9 cellular contexts compared by ENCODE assay signal in the genomic region with DNA sequence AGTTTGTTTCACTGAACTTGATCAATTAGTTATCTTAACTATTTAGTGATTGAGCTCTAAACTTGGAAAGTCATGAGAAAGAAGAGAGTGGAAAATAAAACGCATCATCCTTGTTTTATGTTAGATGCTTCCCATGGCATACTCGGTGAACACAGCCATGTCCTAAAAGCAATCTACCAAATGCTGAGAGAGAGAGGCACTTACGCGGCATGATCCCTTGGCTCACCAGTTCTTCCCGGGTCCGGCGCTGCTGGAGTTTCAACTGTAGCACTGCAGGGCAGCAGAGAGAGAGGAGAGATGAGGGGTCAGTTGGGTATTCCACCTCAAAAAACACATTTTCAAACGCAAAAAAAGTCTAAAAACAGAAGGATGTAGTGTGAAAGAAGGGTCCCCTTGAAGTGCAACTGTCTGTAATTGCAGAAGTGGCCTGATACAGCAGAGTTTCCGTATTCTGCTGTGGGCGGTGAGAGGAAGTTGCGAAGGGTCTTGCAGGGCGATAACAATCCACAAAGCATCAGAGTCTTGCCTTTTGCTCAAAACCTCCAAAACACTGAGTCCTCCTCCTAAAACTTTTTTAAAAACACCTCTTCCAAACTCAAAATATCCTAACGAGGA.
DNase-seq lines count a peak whose midpoint lies in the region; ATAC-seq and TF ChIP-seq lines count a peak whose summit lies in the region.
"Had no signal": no experiment of that assay in that cellular context is flagged by ENCODE, and none has a peak within 500 bp of the region (broad histone marks: within the 10 kb centered on the region; RNA-seq: fewer than 3 reads in every experiment).

No MANE protein-coding gene starts in this region.

- no peaks in the 10 kb centered on the region for H3K27me3 ChIP-seq in prostate gland (replicated peaks; ENCODE audit: insufficient read depth)
- H3K27me3 ChIP-seq: body of pancreas had no signal

- WGBS in prostate gland: 83% methylated on average over 13 of the region's 13 CpGs

- H3K9me3 Mint-ChIP-seq in mesothelial cell of epicardium (no peaks in the 10 kb centered on the region), chondrocyte (ENCODE audit: low read depth) (no peaks in the 10 kb centered on the region)

- H3K4me1 Mint-ChIP-seq in mesothelial cell of epicardium: peaks cover 35% of the 10 kb centered on the region
- H3K4me1 Mint-ChIP-seq in chondrocyte (ENCODE audit: low read depth): peaks cover 33% of the 10 kb centered on the region

- TF ChIP-seq POLR2A in prostate gland (IDR thresholded peaks at IDR 0.05): no peak

- no peak for ATAC-seq in GM18519 (IDR thresholded peaks at IDR 0.05; ENCODE audit: low FRiP score, unreplicated experiment)
- ATAC-seq: body of pancreas had no signal

- peak overlapping the region; percentile 39 for H3K27ac Mint-ChIP-seq in mesothelial cell of epicardium
- no peak overlapping the region for H3K27ac Mint-ChIP-seq in chondrocyte (ENCODE audit: unreplicated experiment)

- H3K4me3 Mint-ChIP-seq in mesothelial cell of epicardium (no peak overlapping the region), chondrocyte (ENCODE audit: unreplicated experiment) (no peak overlapping the region)

- peak overlapping the region; percentile 70 for H3K4me3 ChIP-seq in GM12865 (ENCODE audit: low read depth, low read length)
- H3K4me3 ChIP-seq in prostate gland: no peak overlapping the region
- H3K4me3 ChIP-seq: body of pancreas had no signal

- no peaks in the 10 kb centered on the region for H3K4me1 ChIP-seq in prostate gland (replicated peaks)
- H3K4me1 ChIP-seq: body of pancreas had no signal

- DNase-seq in GM12865 (ENCODE audit: low read depth) (peak; percentile 74), KBM-7 (peak; percentile 87), mesothelial cell of epicardium (ENCODE audit: low spot score in 2 of 2, unreplicated experiment in 2 of 2) (no peak), prostate gland (ENCODE audit: low spot score) (no peak), chondrocyte (ENCODE audit: low spot score) (no peak), HT-29 (ENCODE audit: low spot score) (no peak)
- DNase-seq in activated CD8-positive, alpha-beta memory T cell treated with anti-CD3 and anti-CD28 coated beads, Interleukin-2, amount 50 U/mL, for 48 hours: peak; percentile 62

- H3K27me3 Mint-ChIP-seq in mesothelial cell of epicardium (ENCODE audit: low read depth) (no peaks in the 10 kb centered on the region), chondrocyte (ENCODE audit: low read depth) (no peaks in the 10 kb centered on the region)

- H3K9me3 ChIP-seq in prostate gland: no peaks in the 10 kb centered on the region
- H3K9me3 ChIP-seq: body of pancreas had no signal

- H3K36me3 Mint-ChIP-seq in mesothelial cell of epicardium (peaks cover 20% of the 10 kb centered on the region), chondrocyte (ENCODE audit: low read depth) (peaks cover 14% of the 10 kb centered on the region)

- intact Hi-C loops in prostate gland (cut with DNase I): no loop called here

- no peak for TF ChIP-seq CTCF in GM12865 (IDR thresholded peaks at IDR 0.05; ENCODE audit: insufficient read depth, low read depth, low read length, missing control alignments)
- no peak for TF ChIP-seq CTCF in mesothelial cell of epicardium (IDR thresholded peaks at IDR 0.05; ENCODE audit: unreplicated experiment)
- TF ChIP-seq CTCF in prostate gland (IDR thresholded peaks at IDR 0.05): no peak
- no peak for TF ChIP-seq CTCF in chondrocyte (IDR thresholded peaks at IDR 0.05)

- no peaks in the 10 kb centered on the region for H3K36me3 ChIP-seq in prostate gland

- no peak overlapping the region for H3K27ac ChIP-seq in prostate gland

- in situ Hi-C loops in KBM-7 (cut with MboI; ENCODE audit: low pct_unique_long_range_greater_than_20kb, low sequenced_read_pairs): no loop called here

Comparison
In these comparisons a context has a peak if more than half of its experiments do, and no peak if none do; other contexts are left out.
1. DNase-seq: peak in GM12865 (single experiment), KBM-7 (single experiment) and activated CD8-positive, alpha-beta memory T cell treated with anti-CD3 and anti-CD28 coated beads, Interleukin-2, amount 50 U/mL, for 48 hours (single experiment); none in mesothelial cell of epicardium (0 of 2), prostate gland (single experiment), chondrocyte (single experiment) and HT-29 (single experiment).